8 cellular contexts compared by ENCODE assay signal in the genomic region with DNA sequence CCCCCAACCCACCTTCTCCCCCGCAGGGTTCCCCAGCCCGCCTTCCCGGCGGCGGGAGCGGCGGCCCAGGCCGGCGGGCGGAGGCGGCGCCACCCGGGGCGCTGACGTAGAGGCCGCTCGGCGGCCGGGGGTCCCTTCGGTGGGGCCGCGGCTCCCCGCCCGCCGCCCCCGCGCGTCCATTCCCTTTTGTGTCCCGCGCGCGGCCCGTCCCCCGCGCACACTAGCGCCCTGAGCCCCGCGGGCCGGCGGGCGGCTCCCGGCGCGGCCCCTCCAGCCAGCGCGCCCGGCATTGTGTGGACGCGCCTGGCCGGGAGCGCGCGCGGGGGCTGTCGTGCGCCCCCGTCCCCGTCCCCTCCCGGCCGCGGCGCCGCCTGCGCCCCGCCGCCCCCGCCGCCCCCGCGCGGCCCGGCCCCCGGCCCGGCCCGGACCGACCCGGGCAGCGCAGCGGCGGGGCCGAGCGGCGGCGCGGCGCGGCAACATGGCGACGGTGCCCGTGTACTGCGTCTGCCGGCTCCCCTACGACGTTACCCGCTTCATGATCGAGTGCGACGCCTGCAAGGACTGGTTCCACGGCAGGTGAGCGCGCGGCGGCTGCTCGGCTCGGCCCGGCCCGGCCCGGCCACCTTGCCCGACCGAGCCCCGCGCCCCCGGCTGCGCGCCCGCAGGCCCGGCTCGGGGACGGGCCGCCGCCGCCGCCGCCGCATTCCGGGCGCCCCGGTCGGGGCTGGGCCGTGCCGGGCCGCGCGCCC. TPM values are rescaled to one million over a fixed set of nuclear protein-coding genes. Genes with fewer than 3 reads are reported as not detected.
A peak's percentile ranks its signal among the peaks of the same experiment; 100 is the strongest.
DNase-seq lines count a peak whose midpoint lies in the region; FAIRE-seq and TF ChIP-seq lines count a peak whose summit lies in the region.

A gene (plus strand): TSS at position 289 of the 749 bp plus-strand sequence. CDS start 190 bp downstream, at position 479.

- TF ChIP-seq POLR2A in GM19193 (IDR thresholded peaks at IDR 0.05; ENCODE audit: extremely low read depth, insufficient read depth, insufficient read length): peak; percentile 49

- POLR2A ChIA-PET in AG04449 (lab: Yijun Ruan, JAX): interaction anchor here (1.1 kb wide), 1 partner anchor 10 kb away, joined by 14 read pairs; no protein-coding TSS in a partner anchor

- H3K27ac ChIP-seq in Karpas-422 (ENCODE audit: low read length): peak within 1 kb of the TSS; percentile 69

- no peaks in the 10 kb centered on the region for H3K9me2 ChIP-seq in Karpas-422 (replicated peaks; ENCODE audit: insufficient read depth, low read length)

- peak within 1 kb of the TSS; percentile 70 for H3K4me3 ChIP-seq in AG04449 (ENCODE audit: low read depth, low read length)
- H3K4me3 ChIP-seq in Karpas-422 (ENCODE audit: low read length): peak within 1 kb of the TSS; percentile 97
- peak within 1 kb of the TSS; percentile 66 for H3K4me3 ChIP-seq in neuron (ENCODE audit: low read length)

- no peak for FAIRE-seq in frontal cortex (lab: Jason Lieb, UNC)

- H3K27me3 ChIP-seq in Karpas-422 (ENCODE audit: low read length): no peaks in the 10 kb centered on the region
- H3K27me3 ChIP-seq in neuron (ENCODE audit: insufficient read depth, low read length): no peaks in the 10 kb centered on the region

- CTCF ChIA-PET in AG04449 (lab: Yijun Ruan, JAX): no interaction called here

- no peak for TF ChIP-seq CTCF in AG04449 (IDR thresholded peaks at IDR 0.05; ENCODE audit: insufficient read depth, low read length, missing control alignments)

- H3K79me2 ChIP-seq in Karpas-422 (ENCODE audit: low read length): peaks cover 54% of the 10 kb centered on the region

- peak within 1 kb of the TSS; percentile 95 for H3K9ac ChIP-seq in Karpas-422 (ENCODE audit: low read length)

- H3K36me3 ChIP-seq in Karpas-422 (ENCODE audit: insufficient read depth, low read length): no peaks in the 10 kb centered on the region
- no peaks in the 10 kb centered on the region for H3K36me3 ChIP-seq in neuron (ENCODE audit: insufficient read depth, low read length)

- DNase-seq in AG04449 (ENCODE audit: low read depth, low spot score) (no peak), Karpas-422 (peak; percentile 67), activated T-cell treated with anti-CD3 and anti-CD28 coated beads for 48 hours (ENCODE audit: low read depth) (peak; percentile 15), frontal cortex (ENCODE audit: low spot score in 2 of 2) (peak; percentile 82 to 84), SW480 (ENCODE audit: low spot score) (no peak), COLO829 (ENCODE audit: low spot score) (no peak)

- H3K4me2 ChIP-seq in Karpas-422 (ENCODE audit: low read depth, low read length, poor library complexity, severe bottlenecking): peak within 1 kb of the TSS; percentile 97

- peaks cover 30% of the 10 kb centered on the region for H3K4me1 ChIP-seq in Karpas-422 (ENCODE audit: low read length)
- peaks cover 25% of the 10 kb centered on the region for H3K4me1 ChIP-seq in neuron (ENCODE audit: insufficient read depth, low read length)

- peak within 1 kb of the TSS; percentile 60 for H2AFZ ChIP-seq in Karpas-422 (ENCODE audit: low read length)
- peak within 1 kb of the TSS; percentile 92 for H2AFZ ChIP-seq in neuron (ENCODE audit: low read depth, low read length)

- no peaks in the 10 kb centered on the region for H3K9me3 ChIP-seq in Karpas-422 (ENCODE audit: low read length)
- H3K9me3 ChIP-seq in neuron (ENCODE audit: low read length): no peaks in the 10 kb centered on the region

- no peaks in the 10 kb centered on the region for H4K20me1 ChIP-seq in Karpas-422 (ENCODE audit: insufficient read depth, low read depth, low read length)

RNA-seq across cellular contexts. Expression of the gene that starts here (rescaled TPM):
- total RNA-seq in Karpas-422 (2014; rRNA removed; shearing (Covaris generic); ENCODE audit: low replicate concordance): 16.1 and 19.8 TPM in 2 replicates
- 31.8 TPM for total RNA-seq in frontal cortex

Comparison
In these comparisons a context has a peak if more than half of its experiments do, and no peak if none do; other contexts are left out.
1. DNase-seq: peak in Karpas-422 (single experiment), activated T-cell treated with anti-CD3 and anti-CD28 coated beads for 48 hours (single experiment) and frontal cortex (2 of 2); none in AG04449 (single experiment), SW480 (single experiment) and COLO829 (single experiment).
2. Peak in every context shown above with its lines, with median percentiles within 50 percentile points of each other: H3K4me3 ChIP-seq.